1 cellular context compared by ENCODE assay signal in the genomic region with DNA sequence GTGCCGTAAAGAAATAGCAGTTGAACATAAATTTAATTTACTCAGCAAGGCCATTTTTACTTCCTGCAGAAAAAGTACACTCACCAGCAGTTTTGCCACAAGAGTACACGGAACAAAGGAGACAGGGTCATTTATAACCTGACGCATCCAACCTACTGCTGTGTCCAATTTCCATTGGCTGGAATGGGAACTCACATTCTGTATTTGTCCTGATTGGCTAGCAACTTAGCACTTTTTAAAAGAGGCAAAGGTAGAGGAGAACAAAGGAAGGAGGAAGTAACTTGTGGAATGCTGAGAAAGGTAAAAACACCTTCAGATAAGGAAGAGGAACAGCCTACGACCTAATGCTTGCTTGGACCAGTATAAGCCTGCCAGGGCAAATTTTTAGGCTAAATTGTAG. TPM values are rescaled to one million over a fixed set of nuclear protein-coding genes. Genes with fewer than 3 reads are reported as not detected.
"Had no signal": no experiment of that assay in that cellular context is flagged by ENCODE, and none has a peak within 500 bp of the region (broad histone marks: within the 10 kb centered on the region; RNA-seq: fewer than 3 reads in every experiment).

No MANE protein-coding gene starts in this region.

RNA-seq across cellular contexts. Expression of a gene that starts 55.5 kb away (rescaled TPM):
- total RNA-seq: dermis blood vessel endothelial cell had no signal
